In the genomic region with DNA sequence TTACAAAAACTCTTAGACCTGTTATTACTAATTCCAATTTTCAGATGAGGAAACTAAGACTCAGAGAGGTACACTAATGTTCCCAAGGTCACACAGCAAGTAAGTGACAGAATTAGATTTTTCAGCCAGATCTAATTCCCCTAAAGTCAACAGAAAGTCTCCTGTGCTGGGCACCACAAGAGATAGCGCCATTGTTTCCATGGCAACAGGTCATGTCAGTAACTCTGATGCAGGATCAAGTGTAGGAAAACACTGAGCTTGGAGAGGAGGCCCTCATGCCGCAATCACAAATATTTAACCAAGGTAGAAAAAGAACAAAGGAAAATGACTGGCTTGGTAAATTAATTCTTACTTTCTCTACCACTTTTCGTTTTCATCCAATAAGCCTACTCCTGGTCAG, we compare ENCODE assay signal across 13 cellular contexts.
DNase-seq lines count a peak whose midpoint lies in the region; ATAC-seq lines count a peak whose summit lies in the region.
"Had no signal": no experiment of that assay in that cellular context is flagged by ENCODE, and none has a peak within 500 bp of the region (broad histone marks: within the 10 kb centered on the region; RNA-seq: fewer than 3 reads in every experiment).

No MANE protein-coding gene starts in this region.

- no peak overlapping the region for H3K27ac Mint-ChIP-seq in stimulated activated effector memory CD8-positive, alpha-beta T cell treated with anti-CD3 and anti-CD28 coated beads, Interleukin-12 subunit alpha, Interleukin-12 subunit beta, amount 100 ng/mL, for 72 hours
- H3K27ac Mint-ChIP-seq: CD4-positive, alpha-beta T cell had no signal

- peaks cover 18% of the 10 kb centered on the region for H3K4me1 Mint-ChIP-seq in stimulated activated effector memory CD8-positive, alpha-beta T cell treated with anti-CD3 and anti-CD28 coated beads, Interleukin-12 subunit alpha, Interleukin-12 subunit beta, amount 100 ng/mL, for 72 hours

- H3K36me3 Mint-ChIP-seq in stimulated activated effector memory CD8-positive, alpha-beta T cell treated with anti-CD3 and anti-CD28 coated beads, Interleukin-12 subunit alpha, Interleukin-12 subunit beta, amount 100 ng/mL, for 72 hours: no peaks in the 10 kb centered on the region

- peak; percentile 18 to 58 (median 43) for DNase-seq in NCI-H1417 (lab: John Stamatoyannopoulos, UW)
- DNase-seq in NCI-H1417 treated with DMSO at 0.1 percent for 48 hours (lab: John Stamatoyannopoulos, UW): no peak
- DNase-seq in COLO668 (lab: John Stamatoyannopoulos, UW; ENCODE audit: unreplicated experiment): peak; percentile 16
- peak; percentile 80 for DNase-seq in NCI-H2029 (lab: John Stamatoyannopoulos, UW)
- DNase-seq in islet precursor cell: peak; percentile 11
- DNase-seq in NOMO-1 treated with DMSO at 0.1 percent for 48 hours (lab: John Stamatoyannopoulos, UW; ENCODE audit: unreplicated experiment): no peak
- no peak for DNase-seq in AG08396 (ENCODE audit: low spot score)
- no peak for DNase-seq in stimulated activated effector memory CD8-positive, alpha-beta T cell treated with anti-CD3 and anti-CD28 coated beads, Interleukin-12 subunit alpha, Interleukin-12 subunit beta, amount 100 ng/mL, for 72 hours (ENCODE audit: low spot score in 2 of 2)
- DNase-seq: CD4-positive, alpha-beta T cell; DND-41; NCI-H187 treated with DMSO at 0.1 percent for 48 hours; NCI-H226; NCI-H69 had no signal

- H3K4me3 Mint-ChIP-seq in stimulated activated effector memory CD8-positive, alpha-beta T cell treated with anti-CD3 and anti-CD28 coated beads, Interleukin-12 subunit alpha, Interleukin-12 subunit beta, amount 100 ng/mL, for 72 hours: no peak overlapping the region
- H3K4me3 Mint-ChIP-seq: CD4-positive, alpha-beta T cell had no signal

- no peaks in the 10 kb centered on the region for H3K9me3 Mint-ChIP-seq in stimulated activated effector memory CD8-positive, alpha-beta T cell treated with anti-CD3 and anti-CD28 coated beads, Interleukin-12 subunit alpha, Interleukin-12 subunit beta, amount 100 ng/mL, for 72 hours
- H3K9me3 Mint-ChIP-seq: CD4-positive, alpha-beta T cell had no signal

- no peak for ATAC-seq in stimulated activated effector memory CD8-positive, alpha-beta T cell treated with anti-CD3 and anti-CD28 coated beads, Interleukin-12 subunit alpha, Interleukin-12 subunit beta, amount 100 ng/mL, for 72 hours

Comparison
In these comparisons a context has a peak if more than half of its experiments do, and no peak if none do; other contexts are left out.
1. DNase-seq: peak in NCI-H1417 (3 of 3), COLO668 (single experiment), NCI-H2029 (single experiment) and islet precursor cell (single experiment); none in NCI-H1417 treated with DMSO at 0.1 percent for 48 hours (single experiment), NOMO-1 treated with DMSO at 0.1 percent for 48 hours (single experiment), AG08396 (single experiment) and stimulated activated effector memory CD8-positive, alpha-beta T cell treated with anti-CD3 and anti-CD28 coated beads, Interleukin-12 subunit alpha, Interleukin-12 subunit beta, amount 100 ng/mL, for 72 hours (0 of 2).